8 cellular contexts compared by ENCODE assay signal in the genomic region with DNA sequence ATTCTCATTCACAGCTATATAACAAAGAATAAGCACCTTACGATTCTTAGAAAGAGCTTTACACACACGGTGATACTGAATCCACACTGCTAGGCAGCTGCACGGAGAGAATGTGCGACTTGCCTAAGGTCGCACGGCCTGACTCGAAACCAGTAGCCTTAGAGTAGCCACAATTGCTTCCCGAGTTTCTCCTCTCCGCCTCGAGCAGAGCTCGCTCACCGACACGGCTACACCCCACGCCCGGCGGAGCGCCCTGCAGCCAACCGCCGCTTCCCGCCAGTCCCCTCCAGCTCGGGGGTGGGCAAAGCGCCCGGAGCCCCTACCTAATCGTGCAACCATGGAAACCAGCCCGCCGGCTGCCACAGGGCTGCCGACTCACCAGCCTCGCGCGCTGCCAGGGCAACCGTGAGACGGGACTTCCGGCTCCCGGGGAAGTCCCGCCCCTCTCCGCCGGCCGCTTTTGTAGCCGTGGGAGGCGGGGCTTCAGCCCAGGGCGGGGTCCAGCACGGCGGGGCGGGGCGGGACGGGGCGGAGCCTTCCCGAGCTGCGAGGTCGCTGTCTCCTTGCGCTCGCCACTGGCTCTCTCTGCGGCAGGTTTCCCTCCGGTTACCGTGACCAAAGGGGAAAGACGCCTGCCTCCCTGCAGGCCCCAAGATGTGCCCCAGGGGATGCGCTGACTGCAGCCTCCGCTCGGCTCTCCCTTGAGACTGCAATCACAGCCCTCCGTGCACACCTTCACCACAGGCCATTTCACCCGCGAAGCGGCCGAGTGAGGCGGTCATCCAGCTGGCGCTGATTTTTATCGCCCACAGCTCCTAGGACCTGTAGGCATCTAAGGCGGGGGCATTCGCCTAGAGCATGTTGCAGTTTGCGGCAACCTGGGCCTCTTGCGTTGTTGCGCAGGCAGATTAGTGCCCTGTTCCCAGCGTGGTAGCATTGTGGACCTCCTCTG. TPM values are rescaled to one million over a fixed set of nuclear protein-coding genes. Genes with fewer than 3 reads are reported as not detected.
DNase-seq lines count a peak whose midpoint lies in the region; ATAC-seq and TF ChIP-seq lines count a peak whose summit lies in the region.

No MANE protein-coding gene starts in this region.

- H3K4me3 ChIP-seq in AG04450 (ENCODE audit: low read depth, low read length) = peak overlapping the region; percentile 76

- no peaks in the 10 kb centered on the region for H3K27me3 ChIP-seq in AG04450 (ENCODE audit: control insufficient read depth, insufficient read depth, low read length)

- DNase-seq in AG04450 (ENCODE audit: low read depth, low spot score) (peak; percentile 79), NCI-H510A (lab: John Stamatoyannopoulos, UW) (peak; percentile 85), cerebellum (ENCODE audit: low spot score) (peak; percentile 97), kidney glomerular epithelial cell (lab: John Stamatoyannopoulos, UW) (peak; percentile 89)
- DNase-seq in activated CD4-positive, alpha-beta T cell treated with anti-CD3 and anti-CD28 coated beads for 24 hours (ENCODE audit: low read depth in 2 of 2) = peak; percentile 88 to 94
- peak; percentile 92 to 93 for DNase-seq in stimulated activated CD4-positive, alpha-beta T cell treated with anti-CD3 and anti-CD28 coated beads, Interleukin-15, amount 100 ng/mL, for 1 hour (ENCODE audit: low read depth in 1 of 2, low spot score in 1 of 2)

- CTCF ChIA-PET in AG04450 (lab: Charles Lee) = interaction anchor here (1.1 to 2.1 kb wide), 5 partner anchors 10 to 312 kb away, joined by 3 to 14 read pairs (median 3); partner anchors contain the start of genes HNRNPUL2 and TTC9C

- POLR2A ChIA-PET in AG04450 (lab: Yijun Ruan, JAX) = interaction anchor here (0.6 to 2.1 kb wide), 16 partner anchors 9 to 323 kb away, joined by 3 to 26 read pairs (median 4); partner anchors contain the start of genes C11orf98, CSKMT, EEF1G and HNRNPUL2

- ATAC-seq in GM19023 (IDR thresholded peaks at IDR 0.05; ENCODE audit: unreplicated experiment) (peak; percentile 55), HG03439 (IDR thresholded peaks at IDR 0.05; ENCODE audit: unreplicated experiment) (peak; percentile 42)

- peak overlapping the region; percentile 86 for H3K27ac ChIP-seq in AG04450 (ENCODE audit: low read depth, low read length)

- TF ChIP-seq CTCF in AG04450 (IDR thresholded peaks at IDR 0.05; ENCODE audit: low read depth, low read length) = no peak

- no peaks in the 10 kb centered on the region for H3K9me3 ChIP-seq in AG04450 (ENCODE audit: control insufficient read depth, insufficient read depth, low read length)

RNA-seq across cellular contexts. Expression of gene BSCL2, which starts 1.1 kb away (rescaled TPM):
- polyA plus RNA-seq in AG04450 (2011; rRNA removed) = 42.8 and 63.7 TPM in 2 replicates
- 59.3 and 81.9 TPM in 2 replicates for polyA minus RNA-seq in AG04450 (2011; rRNA and poly(A)+ RNA removed)
- 82.4 TPM for total RNA-seq in cerebellum

RNA-seq across cellular contexts. Expression of gene GNG3, which starts 1.3 kb away (rescaled TPM):
- polyA plus RNA-seq in AG04450 (2011; rRNA removed) = 0.11 TPM in 1 of 2 replicates, not detected in the other
- polyA minus RNA-seq in AG04450 (2011; rRNA and poly(A)+ RNA removed) = not detected in 2 replicates
- total RNA-seq in cerebellum = 37.2 TPM

RNA-seq across cellular contexts. Expression of gene LRRN4CL, which starts 16.8 kb away (rescaled TPM):
- polyA plus RNA-seq in AG04450 (2011; rRNA removed) = 4.1 and 5.7 TPM in 2 replicates
- 1.9 and 2.3 TPM in 2 replicates for polyA minus RNA-seq in AG04450 (2011; rRNA and poly(A)+ RNA removed)
- total RNA-seq in cerebellum = 0.91 TPM

RNA-seq across cellular contexts. Expression of gene HNRNPUL2, which starts 21.1 kb away (rescaled TPM):
- polyA plus RNA-seq in AG04450 (2011; rRNA removed) = 26.6 and 28.2 TPM in 2 replicates
- polyA minus RNA-seq in AG04450 (2011; rRNA and poly(A)+ RNA removed) = 20.5 and 21.6 TPM in 2 replicates
- 28.0 TPM for total RNA-seq in cerebellum

RNA-seq across cellular contexts. Expression of gene TTC9C, which starts 22.1 kb away (rescaled TPM):
- 32.2 and 32.5 TPM in 2 replicates for polyA plus RNA-seq in AG04450 (2011; rRNA removed)
- 24.8 and 25.5 TPM in 2 replicates for polyA minus RNA-seq in AG04450 (2011; rRNA and poly(A)+ RNA removed)
- 25.2 TPM for total RNA-seq in cerebellum

Comparison
In these comparisons a context has a peak if more than half of its experiments do, and no peak if none do; other contexts are left out.
1. Peak in every context shown above with its lines: DNase-seq, ATAC-seq, H3K4me3 ChIP-seq and H3K27ac ChIP-seq.